ENCODE assay signal across 1 cellular context in genomic region chr1:213649373-213649772, GRCh38.
TF ChIP-seq lines count a peak whose summit lies in the region.

No MANE protein-coding gene starts in this region.

TF ChIP-seq in H1, 55 proteins besides CTCF, POLR2A, EP300 and RAD21:
- TF ChIP-seq SRF (IDR thresholded peaks at IDR 0.05; ENCODE audit: low read depth, low read length) (no peak), SUZ12 (IDR thresholded peaks at IDR 0.05; ENCODE audit: low read length) (no peak), KDM5A (IDR thresholded peaks at IDR 0.05; ENCODE audit: low read length) (no peak), PHF8 (conservative IDR thresholded peaks at IDR 0.05; ENCODE audit: low read depth, low read length) (no peak), EZH2 (IDR thresholded peaks at IDR 0.05; ENCODE audit: low read depth, low read length, severe bottlenecking) (no peak), HDAC6 (IDR thresholded peaks at IDR 0.05; ENCODE audit: low read depth, low read length) (no peak), HDAC2 (IDR thresholded peaks at IDR 0.05; ENCODE audit: borderline replicate concordance in 1 of 2, low read depth in 2 of 2, low read length in 2 of 2) (no peak), JUND (IDR thresholded peaks at IDR 0.05; ENCODE audit: low read length) (no peak), RFX5 (IDR thresholded peaks at IDR 0.05; ENCODE audit: borderline replicate concordance, low read depth, low read length) (no peak), SP2 (IDR thresholded peaks at IDR 0.05; ENCODE audit: low read length) (no peak), TCF12 (IDR thresholded peaks at IDR 0.05; ENCODE audit: low read depth, low read length) (no peak), ATF3 (IDR thresholded peaks at IDR 0.05; ENCODE audit: insufficient read depth, low read depth, low read length) (no peak), CEBPB (IDR thresholded peaks at IDR 0.05; ENCODE audit: low read depth, low read length) (no peak)
- TF ChIP-seq, protein P1, sequence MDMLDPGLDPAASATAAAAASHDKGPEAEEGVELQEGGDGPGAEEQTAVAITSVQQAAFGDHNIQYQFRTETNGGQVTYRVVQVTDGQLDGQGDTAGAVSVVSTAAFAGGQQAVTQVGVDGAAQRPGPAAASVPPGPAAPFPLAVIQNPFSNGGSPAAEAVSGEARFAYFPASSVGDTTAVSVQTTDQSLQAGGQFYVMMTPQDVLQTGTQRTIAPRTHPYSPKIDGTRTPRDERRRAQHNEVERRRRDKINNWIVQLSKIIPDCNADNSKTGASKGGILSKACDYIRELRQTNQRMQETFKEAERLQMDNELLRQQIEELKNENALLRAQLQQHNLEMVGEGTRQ (IDR thresholded peaks at IDR 0.05; ENCODE audit: low read length): no peak
